10 cellular contexts compared by ENCODE assay signal in the genomic region with DNA sequence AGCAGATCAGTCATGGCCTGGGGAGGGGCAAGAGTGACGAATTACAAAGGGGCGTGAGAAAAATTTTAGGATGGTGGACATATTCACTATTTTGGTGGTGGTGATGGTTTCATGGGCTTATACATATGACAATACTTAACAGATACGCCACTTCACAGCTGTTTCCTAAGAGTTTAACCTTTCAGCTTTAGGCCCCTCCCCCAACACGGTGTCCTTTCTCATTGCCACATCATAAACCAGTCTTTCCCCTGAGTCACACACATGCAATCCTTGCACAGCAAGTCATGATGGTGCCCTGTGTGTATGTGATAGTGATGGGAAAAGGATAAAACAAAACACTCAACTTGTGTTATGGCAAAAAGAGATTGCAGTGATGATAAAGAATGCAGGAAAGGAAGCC. TPM values are rescaled to one million over a fixed set of nuclear protein-coding genes. Genes with fewer than 3 reads are reported as not detected.
DNase-seq lines count a peak whose midpoint lies in the region; ATAC-seq and TF ChIP-seq lines count a peak whose summit lies in the region.
"Had no signal": no experiment of that assay in that cellular context is flagged by ENCODE, and none has a peak within 500 bp of the region (broad histone marks: within the 10 kb centered on the region; RNA-seq: fewer than 3 reads in every experiment).

No MANE protein-coding gene starts in this region.

- H3F3A ChIP-seq in SK-N-SH (replicated peaks; ENCODE audit: insufficient read depth): peaks cover 12% of the 10 kb centered on the region

- H2AFZ ChIP-seq in SK-N-SH (ENCODE audit: low read depth): peak overlapping the region; percentile 9; the same call in 1 of the 2 replicates

- H3K4me3 ChIP-seq in SK-N-SH (ENCODE audit: low read depth in 2 of 2, low read length in 1 of 2) (no peak overlapping the region), fibroblast of villous mesenchyme (ENCODE audit: low read depth, low read length) (no peak overlapping the region)
- H3K4me3 ChIP-seq in CD8-positive, alpha-beta T cell (ENCODE audit: low read depth, low read length): no peak overlapping the region
- H3K4me3 ChIP-seq: SK-N-MC had no signal

- CTCF ChIA-PET in SK-N-SH (lab: Yijun Ruan, JAX): no interaction called here
- CTCF ChIA-PET in CD8-positive, alpha-beta T cell (lab: Charles Lee): no interaction called here

- no peak for TF ChIP-seq CTCF in SK-N-SH (IDR thresholded peaks at IDR 0.05)
- no peak for TF ChIP-seq CTCF in fibroblast of villous mesenchyme (IDR thresholded peaks at IDR 0.05; ENCODE audit: insufficient read depth, low read depth, low read length)
- no peak for TF ChIP-seq CTCF in CD8-positive, alpha-beta T cell (IDR thresholded peaks at IDR 0.05)

- no peaks in the 10 kb centered on the region for H3K9me2 ChIP-seq in SK-N-SH

- H3K9ac ChIP-seq in SK-N-SH: no peak overlapping the region

- no peaks in the 10 kb centered on the region for H3K27me3 ChIP-seq in SK-N-SH (ENCODE audit: insufficient read depth)
- H3K27me3 ChIP-seq in CD8-positive, alpha-beta T cell (ENCODE audit: insufficient read depth, low read length): no peaks in the 10 kb centered on the region

- H3K4me1 ChIP-seq in SK-N-SH (ENCODE audit: control insufficient read depth in 1 of 2, insufficient read depth in 2 of 2, low read depth in 1 of 2, low read length in 1 of 2): peaks cover 0 to 2% of the 10 kb centered on the region in 2 experiments; a peak in 2 of 4 replicates
- no peaks in the 10 kb centered on the region for H3K4me1 ChIP-seq in CD8-positive, alpha-beta T cell (ENCODE audit: insufficient read depth, low read length)

- peaks cover 0 to 4% of the 10 kb centered on the region in 2 experiments for H3K36me3 ChIP-seq in SK-N-SH (replicated peaks in 1 of 2; ENCODE audit: control insufficient read depth in 1 of 2, insufficient read depth in 2 of 2, low read length in 1 of 2)
- no peaks in the 10 kb centered on the region for H3K36me3 ChIP-seq in CD8-positive, alpha-beta T cell (ENCODE audit: insufficient read depth, low read length)

- peaks cover 15% of the 10 kb centered on the region for H3K9me3 Mint-ChIP-seq in activated T-cell treated with anti-CD3 and anti-CD28 coated beads, Interleukin-2, amount 50 U/mL, for 24 hours
- H3K9me3 Mint-ChIP-seq in CD8-positive, alpha-beta T cell: peaks cover 9% of the 10 kb centered on the region

- no peak for ATAC-seq in CD8-positive, alpha-beta T cell

- H3K27ac Mint-ChIP-seq in activated T-cell treated with anti-CD3 and anti-CD28 coated beads, Interleukin-2, amount 50 U/mL, for 24 hours: no peak overlapping the region
- H3K27ac Mint-ChIP-seq in CD8-positive, alpha-beta T cell: no peak overlapping the region
- H3K27ac Mint-ChIP-seq: IgD-negative memory B cell had no signal

- POLR2A ChIA-PET in SK-N-SH (lab: Yijun Ruan, JAX): no interaction called here
- POLR2A ChIA-PET in CD8-positive, alpha-beta T cell (lab: Charles Lee): interaction anchor here (0.9 kb wide), 1 partner anchor 14 kb away, joined by 3 read pairs; no protein-coding TSS in a partner anchor

- no peak overlapping the region for H3K4me2 ChIP-seq in SK-N-SH

- TF ChIP-seq EP300 in SK-N-SH (IDR thresholded peaks at IDR 0.05; ENCODE audit: borderline replicate concordance in 1 of 2, low read depth in 1 of 2, low read length in 1 of 2): peak in 1 of 2 experiments; percentile 55; a peak in 1 of 4 replicates

- 39% methylated on average over 4 of the region's 4 CpGs for WGBS in SK-N-SH (ENCODE audit: low lambda C conversion rate)

- H3K4me3 Mint-ChIP-seq in activated T-cell treated with anti-CD3 and anti-CD28 coated beads, Interleukin-2, amount 50 U/mL, for 24 hours: no peak overlapping the region
- no peak overlapping the region for H3K4me3 Mint-ChIP-seq in CD8-positive, alpha-beta T cell
- H3K4me3 Mint-ChIP-seq: IgD-negative memory B cell had no signal

- H3K79me2 ChIP-seq in SK-N-SH (ENCODE audit: insufficient read depth): no peaks in the 10 kb centered on the region

- peak; percentile 38 for DNase-seq in activated T-cell treated with anti-CD3 and anti-CD28 coated beads for 24 hours (ENCODE audit: low read depth)
- no peak for DNase-seq in activated T-cell treated with anti-CD3 and anti-CD28 coated beads, Interleukin-2, amount 50 U/mL, for 24 hours
- no peak for DNase-seq in SK-N-SH
- DNase-seq in fibroblast of villous mesenchyme (ENCODE audit: low read depth): peak; percentile 99
- peak in 2 of 3 donors; percentile 40 to 51 for DNase-seq in stimulated activated CD4-positive, alpha-beta T cell treated with anti-CD3 and anti-CD28 coated beads, TNF-alpha, amount 100 ng/mL, for 48 hours (ENCODE audit: low read depth in 3 of 3)
- no peak for DNase-seq in HuH-7.5 (ENCODE audit: low spot score)
- no peak for DNase-seq in NCI-H2171 treated with DMSO at 0.1 percent for 48 hours (lab: John Stamatoyannopoulos, UW)
- no peak for DNase-seq in CD8-positive, alpha-beta T cell

- intact Hi-C loops in CD8-positive, alpha-beta T cell (cut with DNase I, micrococcal nuclease): no loop called here

- H3K4me1 Mint-ChIP-seq in activated T-cell treated with anti-CD3 and anti-CD28 coated beads, Interleukin-2, amount 50 U/mL, for 24 hours (ENCODE audit: low read depth): peaks cover 20% of the 10 kb centered on the region
- H3K4me1 Mint-ChIP-seq in CD8-positive, alpha-beta T cell (ENCODE audit: low read depth): no peaks in the 10 kb centered on the region

- no peak for TF ChIP-seq RAD21 in SK-N-SH (IDR thresholded peaks at IDR 0.05; ENCODE audit: low read length)

- H3K36me3 Mint-ChIP-seq in activated T-cell treated with anti-CD3 and anti-CD28 coated beads, Interleukin-2, amount 50 U/mL, for 24 hours (ENCODE audit: low read depth): no peaks in the 10 kb centered on the region
- H3K36me3 Mint-ChIP-seq in CD8-positive, alpha-beta T cell: no peaks in the 10 kb centered on the region

- H3K9me3 ChIP-seq in SK-N-SH: peaks cover 9% of the 10 kb centered on the region; the same call in 1 of the 2 replicates
- H3K9me3 ChIP-seq in CD8-positive, alpha-beta T cell (ENCODE audit: low read length): no peaks in the 10 kb centered on the region

- peak overlapping the region in 1 of 2 experiments; percentile 75; a peak in 2 of 4 replicates for H3K27ac ChIP-seq in SK-N-SH (ENCODE audit: low read depth in 2 of 2, low read length in 1 of 2)
- no peak overlapping the region for H3K27ac ChIP-seq in CD8-positive, alpha-beta T cell (ENCODE audit: low read depth, low read length)
- H3K27ac ChIP-seq: SK-N-MC had no signal

- no peaks in the 10 kb centered on the region for H4K20me1 ChIP-seq in SK-N-SH (ENCODE audit: insufficient read depth)

- no peaks in the 10 kb centered on the region for H3K27me3 Mint-ChIP-seq in activated T-cell treated with anti-CD3 and anti-CD28 coated beads, Interleukin-2, amount 50 U/mL, for 24 hours
- no peaks in the 10 kb centered on the region for H3K27me3 Mint-ChIP-seq in CD8-positive, alpha-beta T cell (ENCODE audit: low read depth)

TF ChIP-seq in SK-N-SH, 30 proteins besides CTCF, POLR2A, EP300 and RAD21 (continues in another document):
- TF ChIP-seq, protein P1, sequence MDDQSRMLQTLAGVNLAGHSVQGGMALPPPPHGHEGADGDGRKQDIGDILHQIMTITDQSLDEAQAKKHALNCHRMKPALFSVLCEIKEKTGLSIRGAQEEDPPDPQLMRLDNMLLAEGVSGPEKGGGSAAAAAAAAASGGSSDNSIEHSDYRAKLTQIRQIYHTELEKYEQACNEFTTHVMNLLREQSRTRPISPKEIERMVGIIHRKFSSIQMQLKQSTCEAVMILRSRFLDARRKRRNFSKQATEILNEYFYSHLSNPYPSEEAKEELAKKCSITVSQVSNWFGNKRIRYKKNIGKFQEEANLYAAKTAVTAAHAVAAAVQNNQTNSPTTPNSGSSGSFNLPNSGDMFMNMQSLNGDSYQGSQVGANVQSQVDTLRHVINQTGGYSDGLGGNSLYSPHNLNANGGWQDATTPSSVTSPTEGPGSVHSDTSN (IDR thresholded peaks at IDR 0.05): peak; percentile 45
- TF ChIP-seq, protein P2, sequence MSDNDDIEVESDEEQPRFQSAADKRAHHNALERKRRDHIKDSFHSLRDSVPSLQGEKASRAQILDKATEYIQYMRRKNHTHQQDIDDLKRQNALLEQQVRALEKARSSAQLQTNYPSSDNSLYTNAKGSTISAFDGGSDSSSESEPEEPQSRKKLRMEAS (IDR thresholded peaks at IDR 0.05; ENCODE audit: low read depth): no peak
- TF ChIP-seq RXRA (IDR thresholded peaks at IDR 0.05; ENCODE audit: borderline replicate concordance, low read depth) (0 out of 2 replicates have a peak, but pooled peaks have one; percentile 25), TCF12 (IDR thresholded peaks at IDR 0.05) (peak; percentile 75), ELF1 (IDR thresholded peaks at IDR 0.05) (no peak), FOSL2 (IDR thresholded peaks at IDR 0.05; ENCODE audit: borderline replicate concordance, low read depth) (peak; percentile 75), EZH2phosphoT487 (IDR thresholded peaks at IDR 0.05; ENCODE audit: borderline replicate concordance, low read depth) (no peak), GATA2 (CRISPR knock-in tag; IDR thresholded peaks at IDR 0.05) (no peak), SIN3A (IDR thresholded peaks at IDR 0.05; ENCODE audit: borderline replicate concordance, low read depth, low read length) (no peak), RCOR1 (IDR thresholded peaks at IDR 0.05; ENCODE audit: low read length) (no peak), FOXM1 (IDR thresholded peaks at IDR 0.05; ENCODE audit: low read depth) (no peak), GABPA (IDR thresholded peaks at IDR 0.05; ENCODE audit: low read depth) (no peak), JUND (IDR thresholded peaks at IDR 0.05) (peak; percentile 68), YY1 (IDR thresholded peaks at IDR 0.05; ENCODE audit: low read depth) (no peak), MXI1 (IDR thresholded peaks at IDR 0.05; ENCODE audit: low read depth, low read length) (no peak), RFX5 (IDR thresholded peaks at IDR 0.05; ENCODE audit: low read length) (no peak), NFIC (IDR thresholded peaks at IDR 0.05; ENCODE audit: borderline replicate concordance) (peak; percentile 66; the same call in 1 of the 2 replicates), FOXJ3 (CRISPR knock-in tag; IDR thresholded peaks at IDR 0.05) (no peak)
- TF ChIP-seq, protein P3, sequence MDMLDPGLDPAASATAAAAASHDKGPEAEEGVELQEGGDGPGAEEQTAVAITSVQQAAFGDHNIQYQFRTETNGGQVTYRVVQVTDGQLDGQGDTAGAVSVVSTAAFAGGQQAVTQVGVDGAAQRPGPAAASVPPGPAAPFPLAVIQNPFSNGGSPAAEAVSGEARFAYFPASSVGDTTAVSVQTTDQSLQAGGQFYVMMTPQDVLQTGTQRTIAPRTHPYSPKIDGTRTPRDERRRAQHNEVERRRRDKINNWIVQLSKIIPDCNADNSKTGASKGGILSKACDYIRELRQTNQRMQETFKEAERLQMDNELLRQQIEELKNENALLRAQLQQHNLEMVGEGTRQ (IDR thresholded peaks at IDR 0.05; ENCODE audit: borderline replicate concordance, low read depth, low read length): no peak

RNA-seq across cellular contexts. Expression of a gene that starts 47.6 kb away (rescaled TPM):
- polyA plus RNA-seq in SK-N-SH (2012; rRNA removed): 13.3 and 20.5 TPM in 2 replicates
- polyA plus RNA-seq in SK-N-SH (2012; cell fraction: cytosol; rRNA removed): 19.9 and 20.1 TPM in 2 replicates
- polyA plus RNA-seq in SK-N-SH (2012; cell fraction: nucleus; rRNA removed): 9.1 and 20.8 TPM in 2 replicates
- total RNA-seq in fibroblast of villous mesenchyme: 35.8 and 62.6 TPM in 2 replicates
- under 1 TPM; 0.06 to 0.08 TPM for total RNA-seq in CD8-positive, alpha-beta T cell
- polyA plus RNA-seq: IgD-negative memory B cell had no signal

Comparison
In these comparisons a context has a peak if more than half of its experiments do, and no peak if none do; other contexts are left out.
1. DNase-seq: peak in activated T-cell treated with anti-CD3 and anti-CD28 coated beads for 24 hours (single experiment), fibroblast of villous mesenchyme (single experiment) and stimulated activated CD4-positive, alpha-beta T cell treated with anti-CD3 and anti-CD28 coated beads, TNF-alpha, amount 100 ng/mL, for 48 hours (2 of 3); none in activated T-cell treated with anti-CD3 and anti-CD28 coated beads, Interleukin-2, amount 50 U/mL, for 24 hours (single experiment), SK-N-SH (single experiment), HuH-7.5 (single experiment), NCI-H2171 treated with DMSO at 0.1 percent for 48 hours (single experiment) and CD8-positive, alpha-beta T cell (0 of 7).
2. RNA of a gene that starts 47.6 kb away (total RNA-seq): 35.8 to 62.6 TPM in fibroblast of villous mesenchyme; 0.06 to 0.08 TPM in CD8-positive, alpha-beta T cell; every median in the first group is over 10 times any median in the second.